Comparison of ENCODE assay signal across 17 cellular contexts in genomic region chr10:28014651-28015050, GRCh38. TPM values are rescaled to one million over a fixed set of nuclear protein-coding genes. Genes with fewer than 3 reads are reported as not detected.
DNase-seq lines count a peak whose midpoint lies in the region; ATAC-seq and TF ChIP-seq lines count a peak whose summit lies in the region.
"Had no signal": no experiment of that assay in that cellular context is flagged by ENCODE, and none has a peak within 500 bp of the region (broad histone marks: within the 10 kb centered on the region; RNA-seq: fewer than 3 reads in every experiment).

No MANE protein-coding gene starts in this region.

- H3F3A ChIP-seq in MM.1S (ENCODE audit: insufficient read depth, low read length) = no peaks in the 10 kb centered on the region

- no peak for DNase-seq in activated naive CD4-positive, alpha-beta T cell treated with anti-CD3 and anti-CD28 coated beads, Interleukin-2, amount 50 U/mL, for 72 hours (ENCODE audit: low spot score in 2 of 2)
- DNase-seq in activated naive CD4-positive, alpha-beta T cell treated with Interleukin-2 at 50 U/mL for 16 hours = no peak
- DNase-seq in MM.1S = peak; percentile 51
- DNase-seq in stimulated activated naive CD8-positive, alpha-beta T cell treated with anti-CD3 and anti-CD28 coated beads, Interleukin-15, amount 100 ng/mL, for 72 hours = no peak
- DNase-seq in activated CD4-positive, alpha-beta T cell treated with anti-CD3 and anti-CD28 coated beads for 48 hours = no peak
- no peak for DNase-seq in COLO829 (ENCODE audit: low spot score)
- DNase-seq: CD8-positive, alpha-beta T cell; COR-L47; DMS 273 treated with DMSO at 0.1 percent for 48 hours; DMS53; DND-41 had no signal

- H3K9me3 ChIP-seq in MM.1S (replicated peaks; ENCODE audit: insufficient read depth, low read length) = no peaks in the 10 kb centered on the region

- H3K4me3 Mint-ChIP-seq in activated T-helper 17 cell treated with anti-CD3 and anti-CD28 coated beads, Interleukin-2, amount 50 U/mL, for 72 hours = no peak overlapping the region
- H3K4me3 Mint-ChIP-seq in stimulated activated naive CD8-positive, alpha-beta T cell treated with anti-CD3 and anti-CD28 coated beads, Interleukin-15, amount 100 ng/mL, for 72 hours = no peak overlapping the region
- H3K4me3 Mint-ChIP-seq: B cell; CD8-positive, alpha-beta T cell; GM23338; IgD-negative memory B cell had no signal

- H3K9me3 Mint-ChIP-seq in activated naive CD4-positive, alpha-beta T cell treated with anti-CD3 and anti-CD28 coated beads, Interleukin-2, amount 50 U/mL, for 72 hours = no peaks in the 10 kb centered on the region
- no peaks in the 10 kb centered on the region for H3K9me3 Mint-ChIP-seq in activated T-helper 17 cell treated with anti-CD3 and anti-CD28 coated beads, Interleukin-2, amount 50 U/mL, for 72 hours
- H3K9me3 Mint-ChIP-seq in stimulated activated naive CD8-positive, alpha-beta T cell treated with anti-CD3 and anti-CD28 coated beads, Interleukin-15, amount 100 ng/mL, for 72 hours = no peaks in the 10 kb centered on the region

- H3K4me1 Mint-ChIP-seq in activated T-helper 17 cell treated with anti-CD3 and anti-CD28 coated beads, Interleukin-2, amount 50 U/mL, for 72 hours = no peaks in the 10 kb centered on the region
- peaks cover 18% of the 10 kb centered on the region for H3K4me1 Mint-ChIP-seq in stimulated activated naive CD8-positive, alpha-beta T cell treated with anti-CD3 and anti-CD28 coated beads, Interleukin-15, amount 100 ng/mL, for 72 hours
- H3K4me1 Mint-ChIP-seq: B cell, IgD-negative memory B cell had no signal

- no peak overlapping the region for H3K9ac ChIP-seq in MM.1S (ENCODE audit: low read length)
- H3K9ac ChIP-seq: BLaER1 treated with 17β-estradiol and CSF1 and Interleukin-3, amounts not matched to agents 10 nM and 100 nM had no signal

- no peaks in the 10 kb centered on the region for H3K36me3 ChIP-seq in MM.1S (replicated peaks; ENCODE audit: insufficient read depth, low read length)
- H3K36me3 ChIP-seq: BLaER1 treated with 17β-estradiol and CSF1 and Interleukin-3, amounts not matched to agents 10 nM and 100 nM had no signal

- no peak overlapping the region for H3K4me2 ChIP-seq in MM.1S (ENCODE audit: low read depth, low read length)
- H3K4me2 ChIP-seq: BLaER1 treated with 17β-estradiol and CSF1 and Interleukin-3, amounts not matched to agents 10 nM and 100 nM; GM23338 had no signal

- peaks cover 17% of the 10 kb centered on the region for H3K27me3 Mint-ChIP-seq in activated T-helper 17 cell treated with anti-CD3 and anti-CD28 coated beads, Interleukin-2, amount 50 U/mL, for 72 hours
- peaks cover 35% of the 10 kb centered on the region for H3K27me3 Mint-ChIP-seq in stimulated activated naive CD8-positive, alpha-beta T cell treated with anti-CD3 and anti-CD28 coated beads, Interleukin-15, amount 100 ng/mL, for 72 hours
- H3K27me3 Mint-ChIP-seq: B cell, IgD-negative memory B cell had no signal

- no peaks in the 10 kb centered on the region for H3K9me2 ChIP-seq in MM.1S (replicated peaks; ENCODE audit: insufficient read depth, low read length)

- no peaks in the 10 kb centered on the region for H3K36me3 Mint-ChIP-seq in activated naive CD4-positive, alpha-beta T cell treated with anti-CD3 and anti-CD28 coated beads, Interleukin-2, amount 50 U/mL, for 72 hours
- H3K36me3 Mint-ChIP-seq in activated T-helper 17 cell treated with anti-CD3 and anti-CD28 coated beads, Interleukin-2, amount 50 U/mL, for 72 hours (ENCODE audit: low read depth) = no peaks in the 10 kb centered on the region
- H3K36me3 Mint-ChIP-seq: CD8-positive, alpha-beta T cell had no signal

- H2AFZ ChIP-seq in MM.1S (ENCODE audit: low read length) = no peak overlapping the region
- H2AFZ ChIP-seq: GM23338 had no signal

- no peak overlapping the region for H3K4me3 ChIP-seq in MM.1S (ENCODE audit: low read length)
- H3K4me3 ChIP-seq: BLaER1 treated with 17β-estradiol and CSF1 and Interleukin-3, amounts not matched to agents 10 nM and 100 nM; GM23338 had no signal

- H3K79me2 ChIP-seq in MM.1S (ENCODE audit: low read length) = no peaks in the 10 kb centered on the region

- 0 out of 2 replicates have a peak, but pooled peaks cover 7% of the 10 kb centered on the region for H3K4me1 ChIP-seq in MM.1S (ENCODE audit: low read length)
- H3K4me1 ChIP-seq: BLaER1 treated with 17β-estradiol and CSF1 and Interleukin-3, amounts not matched to agents 10 nM and 100 nM had no signal

- no peak overlapping the region for H3K27ac ChIP-seq in MM.1S (ENCODE audit: low read length)
- H3K27ac ChIP-seq: BLaER1 treated with 17β-estradiol and CSF1 and Interleukin-3, amounts not matched to agents 10 nM and 100 nM had no signal

- no peaks in the 10 kb centered on the region for H3K27me3 ChIP-seq in MM.1S (replicated peaks; ENCODE audit: insufficient read depth, low read length)
- H3K27me3 ChIP-seq: BLaER1 treated with 17β-estradiol and CSF1 and Interleukin-3, amounts not matched to agents 10 nM and 100 nM had no signal

- no peak for TF ChIP-seq CTCF in MM.1S (IDR thresholded peaks at IDR 0.05; ENCODE audit: low read length)

- no peaks in the 10 kb centered on the region for H4K20me1 ChIP-seq in MM.1S (ENCODE audit: insufficient read depth, low read length)
- H4K20me1 ChIP-seq: BLaER1 treated with 17β-estradiol and CSF1 and Interleukin-3, amounts not matched to agents 10 nM and 100 nM had no signal

- ATAC-seq in activated naive CD4-positive, alpha-beta T cell treated with anti-CD3 and anti-CD28 coated beads, Interleukin-2, amount 50 U/mL, for 72 hours = peak; percentile 61 to 87
- peak; percentile 37 for ATAC-seq in activated T-helper 17 cell treated with anti-CD3 and anti-CD28 coated beads, Interleukin-2, amount 50 U/mL, for 72 hours (replicated peaks)
- ATAC-seq in stimulated activated naive CD8-positive, alpha-beta T cell treated with anti-CD3 and anti-CD28 coated beads, Interleukin-15, amount 100 ng/mL, for 72 hours = peak; percentile 80
- ATAC-seq: CD8-positive, alpha-beta T cell; GM23338; HepG2 had no signal

- no peak overlapping the region for H3K27ac Mint-ChIP-seq in activated naive CD4-positive, alpha-beta T cell treated with anti-CD3 and anti-CD28 coated beads, Interleukin-2, amount 50 U/mL, for 72 hours
- no peak overlapping the region for H3K27ac Mint-ChIP-seq in activated T-helper 17 cell treated with anti-CD3 and anti-CD28 coated beads, Interleukin-2, amount 50 U/mL, for 72 hours
- H3K27ac Mint-ChIP-seq in stimulated activated naive CD8-positive, alpha-beta T cell treated with anti-CD3 and anti-CD28 coated beads, Interleukin-15, amount 100 ng/mL, for 72 hours = no peak overlapping the region
- H3K27ac Mint-ChIP-seq: B cell; CD8-positive, alpha-beta T cell; GM23338; IgD-negative memory B cell had no signal

RNA-seq across cellular contexts. Expression of gene ODAD2, which starts 15.8 kb away (rescaled TPM):
- under 1 TPM in 1 of 2 donors, not detected in 1; 0.20 TPM for total RNA-seq in activated naive CD4-positive, alpha-beta T cell treated with anti-CD3 and anti-CD28 coated beads, Interleukin-2, amount 50 U/mL, for 72 hours
- under 1 TPM in 1 of 2 donors, not detected in 1; 0.08 TPM for total RNA-seq in activated T-helper 17 cell treated with anti-CD3 and anti-CD28 coated beads, Interleukin-2, amount 50 U/mL, for 72 hours
- total RNA-seq: B cell, HepG2 had no signal
